In genomic region chr3:33940736-33941135, GRCh38 we compare ENCODE assay signal across 29 cellular contexts.
"Had no signal": no experiment of that assay in that cellular context is flagged by ENCODE, and none has a peak within 500 bp of the region (broad histone marks: within the 10 kb centered on the region; RNA-seq: fewer than 3 reads in every experiment).

No MANE protein-coding gene starts in this region.

- H3K9me3 Mint-ChIP-seq: activated CD4-positive, alpha-beta T cell treated with anti-CD3 and anti-CD28 coated beads, Interleukin-2, amount 10 ng/mL, durations not matched to agents 7 days and 5 days; activated CD8-positive, alpha-beta T cell treated with anti-CD3 and anti-CD28 coated beads for 36 hours; activated T-cell treated with anti-CD3 and anti-CD28 coated beads, Interleukin-2, amount 50 U/mL, for 4 hours; activated T-helper 17 cell treated with anti-CD3 and anti-CD28 coated beads, Interleukin-2, amount 50 U/mL, for 72 hours; naive thymus-derived CD8-positive, alpha-beta T cell; stimulated activated effector memory CD8-positive, alpha-beta T cell treated with anti-CD3 and anti-CD28 coated beads, Interleukin-12 subunit alpha, Interleukin-12 subunit beta, amount 100 ng/mL, for 72 hours; stimulated activated naive CD8-positive, alpha-beta T cell treated with anti-CD3 and anti-CD28 coated beads, Interleukin-15, Interleukin-2, amounts not matched to agents 100 ng/mL and 50 ng/mL, for 24 hours had no signal

- H3K4me3 ChIP-seq: esophagus squamous epithelium, gastroesophageal sphincter, sigmoid colon, thoracic aorta had no signal

- H3K27me3 ChIP-seq: esophagus squamous epithelium, gastroesophageal sphincter, sigmoid colon had no signal

- H3K27ac ChIP-seq: epithelial cell of prostate, esophagus squamous epithelium, gastroesophageal sphincter, sigmoid colon, thoracic aorta had no signal

- H3K4me1 Mint-ChIP-seq: activated CD4-positive, alpha-beta T cell treated with anti-CD3 and anti-CD28 coated beads, Interleukin-2, amount 10 ng/mL, durations not matched to agents 7 days and 5 days; activated T-helper 17 cell treated with anti-CD3 and anti-CD28 coated beads, Interleukin-2, amount 50 U/mL, for 72 hours; naive thymus-derived CD8-positive, alpha-beta T cell; T-helper 17 cell had no signal

- H3K36me3 Mint-ChIP-seq: naive thymus-derived CD8-positive, alpha-beta T cell; stimulated activated effector memory CD8-positive, alpha-beta T cell treated with anti-CD3 and anti-CD28 coated beads, Interleukin-12 subunit alpha, Interleukin-12 subunit beta, amount 100 ng/mL, for 72 hours had no signal

- H3K36me3 ChIP-seq: esophagus squamous epithelium, gastroesophageal sphincter, sigmoid colon, thoracic aorta had no signal

- ATAC-seq: activated T-cell treated with anti-CD3 and anti-CD28 coated beads, Interleukin-2, amount 50 U/mL, for 4 hours; gastroesophageal sphincter; left cardiac atrium; naive thymus-derived CD8-positive, alpha-beta T cell; T-helper 17 cell had no signal

- H3K27ac Mint-ChIP-seq: activated CD4-positive, alpha-beta T cell treated with anti-CD3 and anti-CD28 coated beads, Interleukin-2, amount 10 ng/mL, durations not matched to agents 7 days and 5 days; activated CD8-positive, alpha-beta T cell treated with anti-CD3 and anti-CD28 coated beads for 36 hours; activated T-helper 17 cell treated with anti-CD3 and anti-CD28 coated beads, Interleukin-2, amount 50 U/mL, for 72 hours; naive thymus-derived CD8-positive, alpha-beta T cell; progenitor cell of endocrine pancreas; stimulated activated effector memory CD8-positive, alpha-beta T cell treated with anti-CD3 and anti-CD28 coated beads, Interleukin-12 subunit alpha, Interleukin-12 subunit beta, amount 100 ng/mL, for 72 hours; T-helper 17 cell had no signal

- H3K4me1 ChIP-seq: esophagus squamous epithelium, gastroesophageal sphincter, sigmoid colon had no signal

- H3K4me3 Mint-ChIP-seq: activated CD4-positive, alpha-beta T cell treated with anti-CD3 and anti-CD28 coated beads, Interleukin-2, amount 10 ng/mL, durations not matched to agents 7 days and 5 days; activated CD8-positive, alpha-beta T cell treated with anti-CD3 and anti-CD28 coated beads for 36 hours; activated T-cell treated with anti-CD3 and anti-CD28 coated beads, Interleukin-2, amount 50 U/mL, for 4 hours; activated T-helper 17 cell treated with anti-CD3 and anti-CD28 coated beads, Interleukin-2, amount 50 U/mL, for 72 hours; naive thymus-derived CD8-positive, alpha-beta T cell; stimulated activated effector memory CD8-positive, alpha-beta T cell treated with anti-CD3 and anti-CD28 coated beads, Interleukin-12 subunit alpha, Interleukin-12 subunit beta, amount 100 ng/mL, for 72 hours; stimulated activated naive CD8-positive, alpha-beta T cell treated with anti-CD3 and anti-CD28 coated beads, Interleukin-15, Interleukin-2, amounts not matched to agents 100 ng/mL and 50 ng/mL, for 24 hours; T-helper 17 cell had no signal

- DNase-seq: activated CD4-positive, alpha-beta T cell treated with anti-CD3 and anti-CD28 coated beads for 1 hour; activated CD4-positive, alpha-beta T cell treated with anti-CD3 and anti-CD28 coated beads, Interleukin-2, amount 10 ng/mL, durations not matched to agents 7 days and 5 days; activated gamma-delta T cell treated with Interleukin-2 at 50 U/mL for 16 hours; activated naive CD4-positive, alpha-beta T cell treated with anti-CD3 and anti-CD28 coated beads, Interleukin-2, amount 50 U/mL, for 16 hours; activated T-cell treated with anti-CD3 and anti-CD28 coated beads, Interleukin-2, amount 50 U/mL, for 4 hours; amniotic stem cell; central memory CD4-positive, alpha-beta T cell; dermis blood vessel endothelial cell; effector CD4-positive, alpha-beta T cell; esophagus squamous epithelium; head of caudate nucleus; hippocampal formation; left cardiac atrium; midbrain; naive thymus-derived CD8-positive, alpha-beta T cell; sigmoid colon; small intestine; stimulated activated CD4-positive, alpha-beta T cell treated with anti-CD3 and anti-CD28 coated beads, Interleukin-4, amount 100 ng/mL, for 24 hours; T-helper 17 cell; T1000; trophoblast cell had no signal
